In genomic region chr6:133568970-133569889, GRCh38 we compare ENCODE assay signal across 2 cellular contexts.
TF ChIP-seq lines count a peak whose summit lies in the region.

No MANE protein-coding gene starts in this region.

TF ChIP-seq in SK-N-SH treated with all-trans-retinoic acid at 6 μM for 48 hours, 23 proteins besides CTCF, POLR2A, EP300 and RAD21 (continued from another document):
- TF ChIP-seq SNAI2 (CRISPR knock-in tag; IDR thresholded peaks at IDR 0.05) (no peak), ZFP3 (CRISPR knock-in tag; IDR thresholded peaks at IDR 0.05) (no peak)

TF ChIP-seq in H1, 55 proteins besides CTCF, POLR2A, EP300 and RAD21 (continued from another document):
- TF ChIP-seq NANOG (IDR thresholded peaks at IDR 0.05; ENCODE audit: insufficient read depth, low read depth, low read length, poor library complexity, severe bottlenecking) (no peak), RBBP5 (IDR thresholded peaks at IDR 0.05; ENCODE audit: borderline replicate concordance, low read depth, low read length) (no peak), TAF7 (optimal IDR thresholded peaks at IDR 0.05; ENCODE audit: borderline replicate concordance, low read depth, low read length) (no peak), NRF1 (IDR thresholded peaks at IDR 0.05; ENCODE audit: low read depth, low read length) (no peak), EGR1 (IDR thresholded peaks at IDR 0.05; ENCODE audit: borderline replicate concordance, low read depth, low read length) (no peak), GTF2F1 (IDR thresholded peaks at IDR 0.05; ENCODE audit: borderline replicate concordance, low read depth, low read length) (no peak), CHD7 (IDR thresholded peaks at IDR 0.05; ENCODE audit: insufficient replicate concordance, low read length) (no peak), SIRT6 (IDR thresholded peaks at IDR 0.05; ENCODE audit: low read length) (no peak), KDM4A (IDR thresholded peaks at IDR 0.05; ENCODE audit: low read depth, low read length, severe bottlenecking) (no peak), CBX8 (IDR thresholded peaks at IDR 0.05; ENCODE audit: borderline replicate concordance, low read depth, low read length) (no peak), TBP (IDR thresholded peaks at IDR 0.05; ENCODE audit: low read depth, low read length) (no peak), YY1 (IDR thresholded peaks at IDR 0.05; ENCODE audit: low read depth, low read length) (peak; percentile 46; the same call in 1 of the 2 replicates), SP2 (IDR thresholded peaks at IDR 0.05; ENCODE audit: low read length) (no peak)
